In the genomic region with DNA sequence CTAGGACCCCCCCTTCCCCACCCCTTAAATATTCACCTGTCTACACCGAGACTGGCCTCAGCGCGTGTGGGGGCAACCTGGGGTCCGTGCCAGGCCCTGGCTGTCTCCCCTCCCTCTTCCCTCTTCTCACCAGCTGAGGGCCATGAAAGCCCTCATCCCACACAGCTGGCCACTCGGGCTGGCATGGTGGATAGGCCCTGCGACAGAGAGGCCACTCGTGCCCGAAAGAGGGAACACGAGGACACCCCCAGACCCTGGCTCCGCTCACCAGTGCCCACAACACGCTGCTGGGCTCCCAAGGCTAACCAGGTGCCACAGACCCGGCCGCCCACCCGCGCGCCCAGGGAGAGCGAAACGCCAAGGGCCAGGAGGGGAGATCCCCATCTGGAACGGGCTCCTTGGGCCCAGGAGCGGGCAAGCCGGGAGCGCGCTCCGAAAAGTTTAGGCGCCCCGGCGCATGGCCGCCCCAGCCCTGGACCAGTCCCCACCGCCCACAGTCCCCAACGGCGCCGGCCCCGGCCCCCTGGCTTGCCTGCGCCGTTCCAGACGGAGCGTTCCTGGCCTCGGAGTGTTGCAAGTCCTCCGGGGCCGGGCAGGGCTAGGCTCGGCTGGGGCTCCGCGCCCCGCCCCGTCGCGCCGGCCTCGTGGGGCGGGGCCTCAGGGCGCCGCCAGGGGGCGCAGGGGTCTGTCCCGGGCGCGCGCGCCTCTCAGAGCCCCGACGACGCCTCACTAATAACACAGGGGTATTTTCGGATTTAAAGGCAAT, we compare ENCODE assay signal across 1 cellular context.
TF ChIP-seq lines count a peak whose summit lies in the region.

Gene TMBIM1 (minus strand): TSS at position 570 of the 766 bp plus-strand sequence. CDS start 10,362 bp downstream, outside the sequence.

TF ChIP-seq in HepG2, 621 proteins besides CTCF, POLR2A, EP300 and RAD21 (continued from another document and continues in another):
- TF ChIP-seq, protein P1, sequence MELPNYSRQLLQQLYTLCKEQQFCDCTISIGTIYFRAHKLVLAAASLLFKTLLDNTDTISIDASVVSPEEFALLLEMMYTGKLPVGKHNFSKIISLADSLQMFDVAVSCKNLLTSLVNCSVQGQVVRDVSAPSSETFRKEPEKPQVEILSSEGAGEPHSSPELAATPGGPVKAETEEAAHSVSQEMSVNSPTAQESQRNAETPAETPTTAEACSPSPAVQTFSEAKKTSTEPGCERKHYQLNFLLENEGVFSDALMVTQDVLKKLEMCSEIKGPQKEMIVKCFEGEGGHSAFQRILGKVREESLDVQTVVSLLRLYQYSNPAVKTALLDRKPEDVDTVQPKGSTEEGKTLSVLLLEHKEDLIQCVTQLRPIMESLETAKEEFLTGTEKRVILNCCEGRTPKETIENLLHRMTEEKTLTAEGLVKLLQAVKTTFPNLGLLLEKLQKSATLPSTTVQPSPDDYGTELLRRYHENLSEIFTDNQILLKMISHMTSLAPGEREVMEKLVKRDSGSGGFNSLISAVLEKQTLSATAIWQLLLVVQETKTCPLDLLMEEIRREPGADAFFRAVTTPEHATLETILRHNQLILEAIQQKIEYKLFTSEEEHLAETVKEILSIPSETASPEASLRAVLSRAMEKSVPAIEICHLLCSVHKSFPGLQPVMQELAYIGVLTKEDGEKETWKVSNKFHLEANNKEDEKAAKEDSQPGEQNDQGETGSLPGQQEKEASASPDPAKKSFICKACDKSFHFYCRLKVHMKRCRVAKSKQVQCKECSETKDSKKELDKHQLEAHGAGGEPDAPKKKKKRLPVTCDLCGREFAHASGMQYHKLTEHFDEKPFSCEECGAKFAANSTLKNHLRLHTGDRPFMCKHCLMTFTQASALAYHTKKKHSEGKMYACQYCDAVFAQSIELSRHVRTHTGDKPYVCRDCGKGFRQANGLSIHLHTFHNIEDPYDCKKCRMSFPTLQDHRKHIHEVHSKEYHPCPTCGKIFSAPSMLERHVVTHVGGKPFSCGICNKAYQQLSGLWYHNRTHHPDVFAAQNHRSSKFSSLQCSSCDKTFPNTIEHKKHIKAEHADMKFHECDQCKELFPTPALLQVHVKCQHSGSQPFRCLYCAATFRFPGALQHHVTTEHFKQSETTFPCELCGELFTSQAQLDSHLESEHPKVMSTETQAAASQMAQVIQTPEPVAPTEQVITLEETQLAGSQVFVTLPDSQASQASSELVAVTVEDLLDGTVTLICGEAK (IDR thresholded peaks at IDR 0.05), result no peak
- TF ChIP-seq, protein P1 (CRISPR knock-in tag; IDR thresholded peaks at IDR 0.05), result no peak; the same call in 1 of the 2 replicates
- TF ChIP-seq ZNF678 (CRISPR knock-in tag; IDR thresholded peaks at IDR 0.05), result peak; percentile 90; the same call in 1 of the 2 replicates
- no peak; the same call in 1 of the 2 replicates for TF ChIP-seq HOXA5 (CRISPR knock-in tag; IDR thresholded peaks at IDR 0.05)
- TF ChIP-seq ZFX (CRISPR knock-in tag; IDR thresholded peaks at IDR 0.05; ENCODE audit: low read depth), result peak; percentile 89
- peak; percentile 61; the same call in 1 of the 2 replicates for TF ChIP-seq KAT8 (CRISPR knock-in tag; IDR thresholded peaks at IDR 0.05)
- TF ChIP-seq GPN1 (CRISPR knock-in tag; IDR thresholded peaks at IDR 0.05; ENCODE audit: borderline replicate concordance), result no peak
- TF ChIP-seq, protein P2, sequence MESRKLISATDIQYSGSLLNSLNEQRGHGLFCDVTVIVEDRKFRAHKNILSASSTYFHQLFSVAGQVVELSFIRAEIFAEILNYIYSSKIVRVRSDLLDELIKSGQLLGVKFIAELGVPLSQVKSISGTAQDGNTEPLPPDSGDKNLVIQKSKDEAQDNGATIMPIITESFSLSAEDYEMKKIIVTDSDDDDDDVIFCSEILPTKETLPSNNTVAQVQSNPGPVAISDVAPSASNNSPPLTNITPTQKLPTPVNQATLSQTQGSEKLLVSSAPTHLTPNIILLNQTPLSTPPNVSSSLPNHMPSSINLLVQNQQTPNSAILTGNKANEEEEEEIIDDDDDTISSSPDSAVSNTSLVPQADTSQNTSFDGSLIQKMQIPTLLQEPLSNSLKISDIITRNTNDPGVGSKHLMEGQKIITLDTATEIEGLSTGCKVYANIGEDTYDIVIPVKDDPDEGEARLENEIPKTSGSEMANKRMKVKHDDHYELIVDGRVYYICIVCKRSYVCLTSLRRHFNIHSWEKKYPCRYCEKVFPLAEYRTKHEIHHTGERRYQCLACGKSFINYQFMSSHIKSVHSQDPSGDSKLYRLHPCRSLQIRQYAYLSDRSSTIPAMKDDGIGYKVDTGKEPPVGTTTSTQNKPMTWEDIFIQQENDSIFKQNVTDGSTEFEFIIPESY (CRISPR knock-in tag; IDR thresholded peaks at IDR 0.05), result 0 out of 2 replicates have a peak, but pooled peaks have one; percentile 12
- no peak for TF ChIP-seq MAFK (conservative IDR thresholded peaks at IDR 0.05 in 1 of 2, IDR thresholded peaks at IDR 0.05 in 1 of 2; ENCODE audit: low read length in 2 of 2)
- peak; percentile 98 for TF ChIP-seq SKI (IDR thresholded peaks at IDR 0.05; ENCODE audit: partially characterized antibody)
- TF ChIP-seq NR2F2 (IDR thresholded peaks at IDR 0.05; ENCODE audit: borderline replicate concordance, low read depth), result peak; percentile 2; the same call in 1 of the 2 replicates
- TF ChIP-seq TFDP2 (CRISPR knock-in tag; IDR thresholded peaks at IDR 0.05), result peak; percentile 72
- TF ChIP-seq SYNCRIP (IDR thresholded peaks at IDR 0.05; ENCODE audit: insufficient read depth, low read depth, low read length), result no peak
- no peak for TF ChIP-seq ZNF20 (CRISPR knock-in tag; IDR thresholded peaks at IDR 0.05)
- TF ChIP-seq REXO4 (CRISPR knock-in tag; IDR thresholded peaks at IDR 0.05; ENCODE audit: borderline replicate concordance), result no peak
- no peak for TF ChIP-seq TAF15 (IDR thresholded peaks at IDR 0.05; ENCODE audit: low read depth, low read length, poor library complexity, severe bottlenecking)
- TF ChIP-seq, protein P3, sequence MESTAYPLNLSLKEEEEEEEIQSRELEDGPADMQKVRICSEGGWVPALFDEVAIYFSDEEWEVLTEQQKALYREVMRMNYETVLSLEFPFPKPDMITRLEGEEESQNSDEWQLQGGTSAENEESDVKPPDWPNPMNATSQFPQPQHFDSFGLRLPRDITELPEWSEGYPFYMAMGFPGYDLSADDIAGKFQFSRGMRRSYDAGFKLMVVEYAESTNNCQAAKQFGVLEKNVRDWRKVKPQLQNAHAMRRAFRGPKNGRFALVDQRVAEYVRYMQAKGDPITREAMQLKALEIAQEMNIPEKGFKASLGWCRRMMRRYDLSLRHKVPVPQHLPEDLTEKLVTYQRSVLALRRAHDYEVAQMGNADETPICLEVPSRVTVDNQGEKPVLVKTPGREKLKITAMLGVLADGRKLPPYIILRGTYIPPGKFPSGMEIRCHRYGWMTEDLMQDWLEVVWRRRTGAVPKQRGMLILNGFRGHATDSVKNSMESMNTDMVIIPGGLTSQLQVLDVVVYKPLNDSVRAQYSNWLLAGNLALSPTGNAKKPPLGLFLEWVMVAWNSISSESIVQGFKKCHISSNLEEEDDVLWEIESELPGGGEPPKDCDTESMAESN (CRISPR knock-in tag; conservative IDR thresholded peaks at IDR 0.05), result peak; percentile 98
- no peak for TF ChIP-seq PRMT3 (CRISPR knock-in tag; IDR thresholded peaks at IDR 0.05; ENCODE audit: borderline replicate concordance, low read depth)
- no peak for TF ChIP-seq ZBTB10 (CRISPR knock-in tag; IDR thresholded peaks at IDR 0.05; ENCODE audit: borderline replicate concordance)
- 0 out of 2 replicates have a peak, but pooled peaks have one; percentile 37 for TF ChIP-seq CAMTA2 (CRISPR knock-in tag; IDR thresholded peaks at IDR 0.05; ENCODE audit: borderline replicate concordance)
- no peak for TF ChIP-seq HINFP (CRISPR knock-in tag; IDR thresholded peaks at IDR 0.05; ENCODE audit: low read depth)
- TF ChIP-seq, protein P4, sequence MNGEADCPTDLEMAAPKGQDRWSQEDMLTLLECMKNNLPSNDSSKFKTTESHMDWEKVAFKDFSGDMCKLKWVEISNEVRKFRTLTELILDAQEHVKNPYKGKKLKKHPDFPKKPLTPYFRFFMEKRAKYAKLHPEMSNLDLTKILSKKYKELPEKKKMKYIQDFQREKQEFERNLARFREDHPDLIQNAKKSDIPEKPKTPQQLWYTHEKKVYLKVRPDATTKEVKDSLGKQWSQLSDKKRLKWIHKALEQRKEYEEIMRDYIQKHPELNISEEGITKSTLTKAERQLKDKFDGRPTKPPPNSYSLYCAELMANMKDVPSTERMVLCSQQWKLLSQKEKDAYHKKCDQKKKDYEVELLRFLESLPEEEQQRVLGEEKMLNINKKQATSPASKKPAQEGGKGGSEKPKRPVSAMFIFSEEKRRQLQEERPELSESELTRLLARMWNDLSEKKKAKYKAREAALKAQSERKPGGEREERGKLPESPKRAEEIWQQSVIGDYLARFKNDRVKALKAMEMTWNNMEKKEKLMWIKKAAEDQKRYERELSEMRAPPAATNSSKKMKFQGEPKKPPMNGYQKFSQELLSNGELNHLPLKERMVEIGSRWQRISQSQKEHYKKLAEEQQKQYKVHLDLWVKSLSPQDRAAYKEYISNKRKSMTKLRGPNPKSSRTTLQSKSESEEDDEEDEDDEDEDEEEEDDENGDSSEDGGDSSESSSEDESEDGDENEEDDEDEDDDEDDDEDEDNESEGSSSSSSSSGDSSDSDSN (CRISPR knock-in tag; IDR thresholded peaks at IDR 0.05), result peak; percentile 90
- no peak for TF ChIP-seq HHEX (CRISPR knock-in tag; IDR thresholded peaks at IDR 0.05)
- TF ChIP-seq ZNF564 (CRISPR knock-in tag; IDR thresholded peaks at IDR 0.05), result peak; percentile 95
- no peak for TF ChIP-seq ETS1 (CRISPR knock-in tag; IDR thresholded peaks at IDR 0.05)
- TF ChIP-seq RELA (CRISPR knock-in tag; IDR thresholded peaks at IDR 0.05), result no peak
- TF ChIP-seq ZNF235 (CRISPR knock-in tag; IDR thresholded peaks at IDR 0.05; ENCODE audit: borderline replicate concordance), result peak; percentile 30; the same call in 1 of the 2 replicates
